In genomic region chr1:32741067-32741416, GRCh38 we compare ENCODE assay signal across 8 cellular contexts. TPM values are rescaled to one million over a fixed set of nuclear protein-coding genes. Genes with fewer than 3 reads are reported as not detected.
DNase-seq lines count a peak whose midpoint lies in the region; ATAC-seq and TF ChIP-seq lines count a peak whose summit lies in the region.

No MANE protein-coding gene starts in this region.

- no peak for TF ChIP-seq POLR2A in heart left ventricle (IDR thresholded peaks at IDR 0.05)
- no peak for TF ChIP-seq POLR2A in sigmoid colon (IDR thresholded peaks at IDR 0.05)

- ATAC-seq in activated B cell treated with CpG ODN at 0.5 μM for 24 hours (ENCODE audit: low read depth) (no peak), heart left ventricle (no peak), HG03460 (IDR thresholded peaks at IDR 0.05; ENCODE audit: unreplicated experiment) (no peak), GM18519 (IDR thresholded peaks at IDR 0.05; ENCODE audit: low FRiP score, unreplicated experiment) (no peak)

- TF ChIP-seq EP300 in sigmoid colon (IDR thresholded peaks at IDR 0.05), result no peak

- peaks cover 19% of the 10 kb centered on the region for H3K27me3 Mint-ChIP-seq in activated B cell treated with CpG ODN at 0.5 μM for 24 hours

- H3K4me1 ChIP-seq in heart left ventricle, result peaks cover 0 to 29% (median 20%) of the 10 kb centered on the region in 12 donors
- H3K4me1 ChIP-seq in sigmoid colon, result peaks cover 0 to 29% (median 22%) of the 10 kb centered on the region in 4 donors

- DNase-seq in GM12865 (ENCODE audit: low read depth), result no peak
- DNase-seq in activated B cell treated with CpG ODN at 0.5 μM for 24 hours, result no peak
- DNase-seq in heart left ventricle, result no peak
- DNase-seq in sigmoid colon, result no peak
- DNase-seq in stimulated activated CD4-positive, alpha-beta T cell treated with anti-CD3 and anti-CD28 coated beads, Interleukin-1b, Interleukin-23, amount 100 ng/mL, for 48 hours, result no peak
- no peak for DNase-seq in DMS 273 (lab: John Stamatoyannopoulos, UW; ENCODE audit: unreplicated experiment)

- H3K27ac Mint-ChIP-seq in activated B cell treated with CpG ODN at 0.5 μM for 24 hours, result no peak overlapping the region

- H3K27me3 ChIP-seq in heart left ventricle (no peaks in the 10 kb centered on the region), sigmoid colon (no peaks in the 10 kb centered on the region)

- no peaks in the 10 kb centered on the region for H3K9me3 ChIP-seq in heart left ventricle
- H3K9me3 ChIP-seq in sigmoid colon, result no peaks in the 10 kb centered on the region

- H3K4me3 ChIP-seq in GM12865 (ENCODE audit: low read depth, low read length) (peak overlapping the region; percentile 41), heart left ventricle (peak overlapping the region; percentile 41 to 86 (median 76)), sigmoid colon (peak overlapping the region; percentile 50 to 79 (median 66))

- no peaks in the 10 kb centered on the region for H3K9me3 Mint-ChIP-seq in activated B cell treated with CpG ODN at 0.5 μM for 24 hours

- peak overlapping the region; percentile 77 for H3K4me3 Mint-ChIP-seq in activated B cell treated with CpG ODN at 0.5 μM for 24 hours

- WGBS in heart left ventricle, 4 donors, result 30 to 42% (median 39%) methylated on average over 10 of the region's 10 CpGs
- WGBS in sigmoid colon, 2 donors, result 15 to 40% methylated on average over 10 of the region's 10 CpGs

- CTCF ChIA-PET in activated B cell treated with CpG ODN at 0.5 μM for 24 hours (lab: Charles Lee), result no interaction called here

- H3K36me3 Mint-ChIP-seq in activated B cell treated with CpG ODN at 0.5 μM for 24 hours (ENCODE audit: low read depth), result no peaks in the 10 kb centered on the region

- H3K4me1 Mint-ChIP-seq in activated B cell treated with CpG ODN at 0.5 μM for 24 hours, result peaks cover 2% of the 10 kb centered on the region

- TF ChIP-seq CTCF in GM12865 (IDR thresholded peaks at IDR 0.05; ENCODE audit: insufficient read depth, low read depth, low read length, missing control alignments) (no peak), activated B cell treated with CpG ODN at 0.5 μM for 24 hours (IDR thresholded peaks at IDR 0.05) (no peak), heart left ventricle (IDR thresholded peaks at IDR 0.05) (no peak), sigmoid colon (IDR thresholded peaks at IDR 0.05) (no peak)

- peak overlapping the region in 8 of 12 donors; percentile 24 to 69 (median 62) for H3K27ac ChIP-seq in heart left ventricle
- peak overlapping the region; percentile 59 to 83 (median 74) for H3K27ac ChIP-seq in sigmoid colon

- H3K36me3 ChIP-seq in heart left ventricle, result no peaks in the 10 kb centered on the region
- no peaks in the 10 kb centered on the region for H3K36me3 ChIP-seq in sigmoid colon

- POLR2A ChIA-PET in activated B cell treated with CpG ODN at 0.5 μM for 24 hours (lab: Charles Lee), result no interaction called here

- intact Hi-C loops in activated B cell treated with CpG ODN at 0.5 μM for 24 hours (cut with micrococcal nuclease), result no loop called here
- intact Hi-C loops in heart left ventricle (cut with DNase I), result no loop called here
- intact Hi-C loops in sigmoid colon (cut with DNase I), result no loop called here

RNA-seq across cellular contexts. Expression of gene SYNC, which starts 38.5 kb away (rescaled TPM):
- total RNA-seq in activated B cell treated with CpG ODN at 0.5 μM for 24 hours, result not detected in 2 replicates
- 10 to 100 TPM; 10.2 to 22.3 (median 14.3) TPM for total RNA-seq in heart left ventricle
- 1 to 10 TPM; 2.7 to 8.3 TPM for polyA plus RNA-seq in heart left ventricle
- total RNA-seq in sigmoid colon, result 10 to 100 TPM; 22.5 to 87.5 (median 33.8) TPM
- polyA plus RNA-seq in sigmoid colon, result 10 to 100 TPM in 1 of 3 donors, 1 to 10 TPM in 2; 6.9 to 12.7 (median 9.6) TPM

Comparison
In these comparisons a context has a peak if more than half of its experiments do, and no peak if none do; other contexts are left out.
1. RNA of gene SYNC, which starts 38.5 kb away (total RNA-seq): 22.5 to 87.5 TPM in sigmoid colon and 10.2 to 22.3 TPM in heart left ventricle; not detected in activated B cell treated with CpG ODN at 0.5 μM for 24 hours; every median in the first group is over 10 times any median in the second.
2. Peak in every context shown above with its lines, with median percentiles within 50 percentile points of each other: H3K4me3 ChIP-seq.